24 cellular contexts compared by ENCODE assay signal in the genomic region with DNA sequence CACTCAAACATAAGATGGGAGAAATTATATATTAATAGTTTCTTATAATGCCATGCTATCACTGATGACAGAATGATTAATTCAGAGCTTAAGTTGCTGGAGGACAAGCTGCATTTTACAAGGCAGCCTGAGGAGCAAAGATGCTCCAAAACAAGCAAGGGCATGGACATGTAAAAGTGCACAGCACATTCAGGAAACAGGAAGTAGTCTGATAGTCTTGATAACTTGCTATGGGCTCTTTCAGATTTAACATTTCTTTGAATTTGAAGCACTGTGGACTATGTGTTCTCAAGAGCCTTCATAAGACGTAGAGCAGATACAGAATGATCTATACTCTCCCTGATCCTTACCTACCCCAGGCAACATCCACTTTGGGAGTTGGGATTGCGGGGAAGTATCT. TPM values are rescaled to one million over a fixed set of nuclear protein-coding genes. Genes with fewer than 3 reads are reported as not detected.
DNase-seq lines count a peak whose midpoint lies in the region; ATAC-seq, FAIRE-seq and TF ChIP-seq lines count a peak whose summit lies in the region.
"Had no signal": no experiment of that assay in that cellular context is flagged by ENCODE, and none has a peak within 500 bp of the region (broad histone marks: within the 10 kb centered on the region; RNA-seq: fewer than 3 reads in every experiment).

No MANE protein-coding gene starts in this region.

- no peak overlapping the region for H2AFZ ChIP-seq in Loucy (ENCODE audit: low read length)
- H2AFZ ChIP-seq in astrocyte (ENCODE audit: low read depth, low read length): no peak overlapping the region
- H2AFZ ChIP-seq: GM23338, parathyroid adenoma had no signal

- TF ChIP-seq CTCF in left ventricle myocardium inferior (IDR thresholded peaks at IDR 0.05; ENCODE audit: borderline replicate concordance) (no peak), Loucy (conservative IDR thresholded peaks at IDR 0.05; ENCODE audit: low read length) (no peak), astrocyte (IDR thresholded peaks at IDR 0.05; ENCODE audit: insufficient read depth, low read depth, low read length) (no peak), psoas muscle (IDR thresholded peaks at IDR 0.05) (no peak)

- 67 to 89% (median 75%) methylated on average over 2 of the region's 2 CpGs for WGBS in psoas muscle, 3 donors

- peak; percentile 26 for FAIRE-seq in astrocyte (lab: Jason Lieb, UNC)
- FAIRE-seq: D721Med, HepG2 had no signal

- H3K9me2 ChIP-seq in Loucy (replicated peaks; ENCODE audit: low read depth, low read length): no peaks in the 10 kb centered on the region

- H3K4me2 ChIP-seq in Loucy (ENCODE audit: low read depth, low read length, poor library complexity, severe bottlenecking): peak overlapping the region; percentile 81
- H3K4me2 ChIP-seq in astrocyte (ENCODE audit: low read length): no peak overlapping the region
- H3K4me2 ChIP-seq: GM23338 had no signal

- H3K4me1 ChIP-seq in left ventricle myocardium inferior (peaks cover 15% of the 10 kb centered on the region), Loucy (ENCODE audit: insufficient read depth, low read length, poor library complexity, severe bottlenecking) (peaks cover 26% of the 10 kb centered on the region), astrocyte (ENCODE audit: insufficient read depth, low read length) (no peaks in the 10 kb centered on the region), psoas muscle (no peaks in the 10 kb centered on the region)
- H3K4me1 ChIP-seq: gastrocnemius medialis, left lung, parathyroid adenoma had no signal

- H3F3A ChIP-seq in Loucy (ENCODE audit: low read depth): peaks cover 4% of the 10 kb centered on the region; the same call in 1 of the 2 replicates

- H3K4me1 Mint-ChIP-seq in astrocyte (ENCODE audit: low read depth, unreplicated experiment): peaks cover 5% of the 10 kb centered on the region
- peaks cover 15% of the 10 kb centered on the region for H3K4me1 Mint-ChIP-seq in stimulated activated effector memory CD8-positive, alpha-beta T cell treated with anti-CD3 and anti-CD28 coated beads, Interleukin-12 subunit alpha, Interleukin-12 subunit beta, amount 100 ng/mL, for 72 hours

- H3K36me3 Mint-ChIP-seq in astrocyte (ENCODE audit: low read depth, unreplicated experiment): no peaks in the 10 kb centered on the region
- no peaks in the 10 kb centered on the region for H3K36me3 Mint-ChIP-seq in stimulated activated effector memory CD8-positive, alpha-beta T cell treated with anti-CD3 and anti-CD28 coated beads, Interleukin-12 subunit alpha, Interleukin-12 subunit beta, amount 100 ng/mL, for 72 hours

- H3K27ac Mint-ChIP-seq in astrocyte (ENCODE audit: unreplicated experiment): no peak overlapping the region
- peak overlapping the region; percentile 17 for H3K27ac Mint-ChIP-seq in stimulated activated effector memory CD8-positive, alpha-beta T cell treated with anti-CD3 and anti-CD28 coated beads, Interleukin-12 subunit alpha, Interleukin-12 subunit beta, amount 100 ng/mL, for 72 hours

- no peak overlapping the region for H3K4me3 Mint-ChIP-seq in astrocyte (ENCODE audit: unreplicated experiment)
- H3K4me3 Mint-ChIP-seq in stimulated activated effector memory CD8-positive, alpha-beta T cell treated with anti-CD3 and anti-CD28 coated beads, Interleukin-12 subunit alpha, Interleukin-12 subunit beta, amount 100 ng/mL, for 72 hours: no peak overlapping the region
- H3K4me3 Mint-ChIP-seq: GM23338 had no signal

- H3K4me3 ChIP-seq in left ventricle myocardium inferior (no peak overlapping the region), Loucy (ENCODE audit: low read length, poor library complexity, severe bottlenecking) (peak overlapping the region; percentile 67), astrocyte (ENCODE audit: insufficient read depth, low read depth, low read length) (no peak overlapping the region), psoas muscle (no peak overlapping the region)
- H3K4me3 ChIP-seq: body of pancreas, gastrocnemius medialis, GM23338, left lung, thoracic aorta had no signal

- intact Hi-C loops in left ventricle myocardium inferior (cut with micrococcal nuclease) (no loop called here), Right ventricle myocardium superior (cut with DNase I) (no loop called here), psoas muscle (cut with DNase I) (no loop called here)

- H3K9ac ChIP-seq in Loucy (ENCODE audit: low read depth, low read length, poor library complexity, severe bottlenecking) (peak overlapping the region; percentile 36), astrocyte (ENCODE audit: low read length) (no peak overlapping the region)
- H3K9ac ChIP-seq: parathyroid adenoma had no signal

- H3K9me3 ChIP-seq in left ventricle myocardium inferior (replicated peaks): no peaks in the 10 kb centered on the region
- no peaks in the 10 kb centered on the region for H3K9me3 ChIP-seq in Loucy (ENCODE audit: insufficient read depth, low read depth, low read length)
- no peaks in the 10 kb centered on the region for H3K9me3 ChIP-seq in astrocyte (ENCODE audit: insufficient read depth, low read depth, low read length)
- no peaks in the 10 kb centered on the region for H3K9me3 ChIP-seq in psoas muscle
- H3K9me3 ChIP-seq: body of pancreas, gastrocnemius medialis, left lung, thoracic aorta had no signal

- H3K27me3 ChIP-seq in left ventricle myocardium inferior (ENCODE audit: low read depth): no peaks in the 10 kb centered on the region
- no peaks in the 10 kb centered on the region for H3K27me3 ChIP-seq in Loucy (ENCODE audit: insufficient read depth, low read length, poor library complexity, severe bottlenecking)
- no peaks in the 10 kb centered on the region for H3K27me3 ChIP-seq in astrocyte (ENCODE audit: insufficient read depth, low read length)
- H3K27me3 ChIP-seq in psoas muscle (ENCODE audit: insufficient read depth in 3 of 3, low read length in 2 of 3): peaks cover 0 to 4% (median 0%) of the 10 kb centered on the region in 3 donors
- H3K27me3 ChIP-seq: body of pancreas, gastrocnemius medialis, left lung had no signal

- no peak for ATAC-seq in Right ventricle myocardium superior (ENCODE audit: poor library complexity)
- ATAC-seq in stimulated activated effector memory CD8-positive, alpha-beta T cell treated with anti-CD3 and anti-CD28 coated beads, Interleukin-12 subunit alpha, Interleukin-12 subunit beta, amount 100 ng/mL, for 72 hours: no peak
- ATAC-seq in psoas muscle: no peak
- ATAC-seq: body of pancreas, gastrocnemius medialis, GM23338, HepG2, left lung had no signal

- H3K79me2 ChIP-seq in Loucy (ENCODE audit: insufficient read depth, low read length) (peaks cover 4% of the 10 kb centered on the region; the same call in 1 of the 2 replicates), astrocyte (ENCODE audit: insufficient read depth, low read length) (no peaks in the 10 kb centered on the region)
- H3K79me2 ChIP-seq: parathyroid adenoma had no signal

- H3K36me3 ChIP-seq in left ventricle myocardium inferior (no peaks in the 10 kb centered on the region), Loucy (ENCODE audit: insufficient read depth, low read length) (no peaks in the 10 kb centered on the region), astrocyte (ENCODE audit: insufficient read depth, low read length) (no peaks in the 10 kb centered on the region), psoas muscle (ENCODE audit: insufficient read depth in 1 of 2, low read depth in 1 of 2) (no peaks in the 10 kb centered on the region)
- H3K36me3 ChIP-seq: gastrocnemius medialis, left lung, thoracic aorta had no signal

- H3K9me3 Mint-ChIP-seq in astrocyte (ENCODE audit: unreplicated experiment): no peaks in the 10 kb centered on the region
- no peaks in the 10 kb centered on the region for H3K9me3 Mint-ChIP-seq in stimulated activated effector memory CD8-positive, alpha-beta T cell treated with anti-CD3 and anti-CD28 coated beads, Interleukin-12 subunit alpha, Interleukin-12 subunit beta, amount 100 ng/mL, for 72 hours
- H3K9me3 Mint-ChIP-seq: GM23338 had no signal

- peak overlapping the region; percentile 30 for H3K27ac ChIP-seq in left ventricle myocardium inferior (replicated peaks)
- H3K27ac ChIP-seq in astrocyte (ENCODE audit: low read depth, low read length): no peak overlapping the region
- no peak overlapping the region for H3K27ac ChIP-seq in psoas muscle
- H3K27ac ChIP-seq: body of pancreas, gastrocnemius medialis, parathyroid adenoma, thoracic aorta had no signal

- H4K20me1 ChIP-seq in Loucy (ENCODE audit: insufficient read depth, low read length, poor library complexity, severe bottlenecking) (peaks cover 2% of the 10 kb centered on the region), astrocyte (ENCODE audit: insufficient read depth, low read length) (no peaks in the 10 kb centered on the region)

- DNase-seq in left ventricle myocardium inferior (no peak), Right ventricle myocardium superior (no peak), astrocyte (ENCODE audit: low read depth) (no peak), psoas muscle (no peak), GM19238 (ENCODE audit: insufficient read length, low spot score) (no peak), mucosa of gallbladder (ENCODE audit: low spot score) (no peak)
- DNase-seq in stimulated activated effector memory CD8-positive, alpha-beta T cell treated with anti-CD3 and anti-CD28 coated beads, Interleukin-12 subunit alpha, Interleukin-12 subunit beta, amount 100 ng/mL, for 72 hours (ENCODE audit: low spot score in 2 of 2): no peak
- DNase-seq: activated CD4-positive, alpha-beta T cell treated with anti-CD3 and anti-CD28 coated beads for 48 hours; body of pancreas; cortex of kidney; erythroblast; gastrocnemius medialis; left lung; NCI-H1092; NCI-H524; SHP77; stimulated activated CD4-positive, alpha-beta T cell treated with anti-CD3 and anti-CD28 coated beads, Interleukin-4, amount 100 ng/mL, for 1 hour; T-helper 9 cell had no signal

- no peaks in the 10 kb centered on the region for H3K27me3 Mint-ChIP-seq in astrocyte (ENCODE audit: low read depth, unreplicated experiment)

RNA-seq across cellular contexts. Expression of gene AMMECR1, which starts 50.0 kb away (rescaled TPM):
- total RNA-seq in left ventricle myocardium inferior: 0.91 TPM
- total RNA-seq in Right ventricle myocardium superior: 0.62 TPM
- total RNA-seq in astrocyte: 14.7 and 16.0 TPM in 2 replicates
- total RNA-seq in psoas muscle: 1 to 10 TPM in 3 of 4 donors, under 1 TPM in 1; 0.82 to 2.4 (median 1.4) TPM
- polyA plus RNA-seq in psoas muscle: 1 to 10 TPM in 1 of 3 donors, under 1 TPM in 2; 0.69 to 1.4 (median 0.76) TPM
- total RNA-seq in mucosa of gallbladder: 5.7 TPM
